ENCODE assay signal across 8 cellular contexts in genomic region chr4:72312032-72312650, GRCh38.
DNase-seq lines count a peak whose midpoint lies in the region; ATAC-seq, FAIRE-seq and TF ChIP-seq lines count a peak whose summit lies in the region.

No MANE protein-coding gene starts in this region.

- no peaks in the 10 kb centered on the region for H3K9me3 Mint-ChIP-seq in Caco-2 (ENCODE audit: unreplicated experiment)

- intact Hi-C loops in Caco-2 (cut with micrococcal nuclease; ENCODE audit: unreplicated experiment), result no loop called here

- no peak overlapping the region for H3K27ac Mint-ChIP-seq in Caco-2 (ENCODE audit: unreplicated experiment)

- BruUV-seq in Caco-2 (replicated peaks; lab: Mats Ljungman, UMichigan), result no TSS peak

- H3K4me1 ChIP-seq in stomach smooth muscle (ENCODE audit: control insufficient read depth, insufficient read depth, low read length) (peaks cover 19% of the 10 kb centered on the region), Caco-2 (no peaks in the 10 kb centered on the region)

- peak; percentile 65 for DNase-seq in HFF-Myc (ENCODE audit: extremely low read depth, low read depth)
- DNase-seq in bronchial epithelial cell (ENCODE audit: low read depth), result peak; percentile 95
- peak; percentile 68 for DNase-seq in islet precursor cell
- DNase-seq in Caco-2, result no peak
- DNase-seq in LoVo (ENCODE audit: low spot score), result no peak
- no peak for DNase-seq in NCI-H526 (lab: John Stamatoyannopoulos, UW)

- no peaks in the 10 kb centered on the region for H3K27me3 ChIP-seq in bronchial epithelial cell (ENCODE audit: control insufficient read depth, insufficient read depth, low read length)
- no peaks in the 10 kb centered on the region for H3K27me3 ChIP-seq in stomach smooth muscle (ENCODE audit: control insufficient read depth in 1 of 2, insufficient read depth in 2 of 2, low read length in 2 of 2)
- no peaks in the 10 kb centered on the region for H3K27me3 ChIP-seq in Caco-2 (replicated peaks; ENCODE audit: control insufficient read depth, insufficient read depth, low read length)

- H3K4me3 ChIP-seq in HFF-Myc (replicated peaks; ENCODE audit: low read depth, low read length), result no peak overlapping the region
- no peak overlapping the region for H3K4me3 ChIP-seq in bronchial epithelial cell (ENCODE audit: low read depth, low read length)
- H3K4me3 ChIP-seq in stomach smooth muscle (ENCODE audit: low read length in 2 of 2), result peak overlapping the region; percentile 12 to 35
- no peak overlapping the region for H3K4me3 ChIP-seq in Caco-2 (ENCODE audit: low read depth, low read length)

- no peaks in the 10 kb centered on the region for H3K36me3 Mint-ChIP-seq in Caco-2 (ENCODE audit: insufficient read depth, unreplicated experiment)

- H3K4me3 Mint-ChIP-seq in Caco-2 (ENCODE audit: unreplicated experiment), result no peak overlapping the region

- no peaks in the 10 kb centered on the region for H3K27me3 Mint-ChIP-seq in Caco-2 (ENCODE audit: insufficient read depth, unreplicated experiment)

- TF ChIP-seq CTCF in HFF-Myc (IDR thresholded peaks at IDR 0.05; ENCODE audit: low read depth, low read length, missing control alignments), result no peak
- no peak for TF ChIP-seq CTCF in bronchial epithelial cell (IDR thresholded peaks at IDR 0.05; ENCODE audit: insufficient read depth, low read length, severe bottlenecking)
- TF ChIP-seq CTCF in Caco-2 (IDR thresholded peaks at IDR 0.05; ENCODE audit: insufficient read depth in 1 of 2, low read depth in 1 of 2, low read length in 1 of 2, severe bottlenecking in 1 of 2, unreplicated experiment in 1 of 2), result no peak

- peak overlapping the region in 1 of 2 donors; percentile 30 for H3K9ac ChIP-seq in stomach smooth muscle (ENCODE audit: low read length in 2 of 2)

- ATAC-seq in HG03378 (IDR thresholded peaks at IDR 0.05; ENCODE audit: unreplicated experiment), result no peak

- H3K4me1 Mint-ChIP-seq in Caco-2 (ENCODE audit: low read depth, unreplicated experiment), result no peaks in the 10 kb centered on the region

- FAIRE-seq in bronchial epithelial cell (lab: Jason Lieb, UNC), result peak; percentile 84

- CTCF ChIA-PET in Caco-2 (lab: Charles Lee), result no interaction called here

- peak overlapping the region; percentile 69 for H3K27ac ChIP-seq in stomach smooth muscle (ENCODE audit: low read length)

- H3K9me3 ChIP-seq in stomach smooth muscle (ENCODE audit: control insufficient read depth in 2 of 2, low read length in 2 of 2), result no peaks in the 10 kb centered on the region
- no peaks in the 10 kb centered on the region for H3K9me3 ChIP-seq in Caco-2

- POLR2A ChIA-PET in Caco-2 (lab: Charles Lee), result no interaction called here

- H3K36me3 ChIP-seq in bronchial epithelial cell (ENCODE audit: control insufficient read depth, insufficient read depth, low read length) (no peaks in the 10 kb centered on the region), stomach smooth muscle (ENCODE audit: control insufficient read depth in 2 of 2, insufficient read depth in 2 of 2, low read length in 2 of 2) (no peaks in the 10 kb centered on the region), Caco-2 (ENCODE audit: control insufficient read depth, insufficient read depth, low read length) (no peaks in the 10 kb centered on the region)

Comparison
In these comparisons a context has a peak if more than half of its experiments do, and no peak if none do; other contexts are left out.
1. DNase-seq: peak in HFF-Myc (single experiment), bronchial epithelial cell (single experiment) and islet precursor cell (single experiment); none in Caco-2 (0 of 2), LoVo (single experiment) and NCI-H526 (0 of 2).
2. H3K4me3 ChIP-seq: peak in stomach smooth muscle (2 of 2); none in HFF-Myc (single experiment), bronchial epithelial cell (single experiment) and Caco-2 (single experiment).